In genomic region chr12:9221011-9221410, GRCh38 we compare ENCODE assay signal across 3 cellular contexts. TPM values are rescaled to one million over a fixed set of nuclear protein-coding genes. Genes with fewer than 3 reads are reported as not detected.
"Had no signal": no experiment of that assay in that cellular context is flagged by ENCODE, and none has a peak within 500 bp of the region (broad histone marks: within the 10 kb centered on the region; RNA-seq: fewer than 3 reads in every experiment).

No MANE protein-coding gene starts in this region.

RNA-seq across cellular contexts. Expression of gene PZP, which starts 12.8 kb away (rescaled TPM):
- total RNA-seq: chondrocyte, mesothelial cell of epicardium, myocyte had no signal
